In genomic region chr17:21282231-21282630, GRCh38 we compare ENCODE assay signal across 9 cellular contexts. TPM values are rescaled to one million over a fixed set of nuclear protein-coding genes. Genes with fewer than 3 reads are reported as not detected.
A peak's percentile ranks its signal among the peaks of the same experiment; 100 is the strongest.
DNase-seq lines count a peak whose midpoint lies in the region; ATAC-seq and TF ChIP-seq lines count a peak whose summit lies in the region.
"Had no signal": no experiment of that assay in that cellular context is flagged by ENCODE, and none has a peak within 500 bp of the region (broad histone marks: within the 10 kb centered on the region; RNA-seq: fewer than 3 reads in every experiment).

No MANE protein-coding gene starts in this region.

- intact Hi-C loops in IMR-90 (cut with micrococcal nuclease) = loop anchor here (5.0 kb wide), 1 partner anchor 70 kb away; the partner anchor contains the start of gene TMEM11

- peak overlapping the region in 1 of 11 experiments; percentile 21; a peak in 1 of 22 replicates for H3K9ac ChIP-seq in BLaER1 treated with 17β-estradiol and CSF1 and Interleukin-3, amounts not matched to agents 10 nM and 100 nM
- H3K9ac ChIP-seq in IMR-90 (ENCODE audit: low read depth, low read length) = no peak overlapping the region

- dilution Hi-C loops in IMR-90 (cut with HindIII; ENCODE audit: low sequenced_read_pairs, unreplicated experiment) = no loop called here

- CTCF ChIA-PET in IMR-90 (lab: Yijun Ruan, JAX) = interaction anchor here (0.9 kb wide), 1 partner anchor 229 kb away, joined by 3 read pairs; no protein-coding TSS in a partner anchor

- H2BK120ac ChIP-seq in IMR-90 (ENCODE audit: low read depth, low read length) = peak overlapping the region; percentile 99

- BruUV-seq in IMR-90 (replicated peaks; lab: Mats Ljungman, UMichigan) = no TSS peak

- H2AFZ ChIP-seq in IMR-90 (replicated peaks; ENCODE audit: low read length, poor library complexity) = peak overlapping the region; percentile 77

- peaks cover 6 to 47% of the 10 kb centered on the region in 2 experiments; a peak in 3 of 4 replicates for H3K79me1 ChIP-seq in IMR-90 (ENCODE audit: low read depth in 1 of 2, low read length in 2 of 2)

- H4K5ac ChIP-seq in IMR-90 (ENCODE audit: low read depth, low read length) = peak overlapping the region; percentile 59

- no CpG with 5 or more reads among the region's 5 CpGs for WGBS in IMR-90 (ENCODE audit: extremely low coverage in 2 of 2, insufficient read length in 1 of 2), 2 experiments

- peaks cover 50 to 81% (median 65%) of the 10 kb centered on the region in 10 experiments for H3K4me1 ChIP-seq in BLaER1 treated with 17β-estradiol and CSF1 and Interleukin-3, amounts not matched to agents 10 nM and 100 nM
- peaks cover 27% of the 10 kb centered on the region for H3K4me1 ChIP-seq in IMR-90 (ENCODE audit: control insufficient read depth, insufficient read depth, low read length)
- H3K4me1 ChIP-seq in neutrophil (ENCODE audit: control insufficient read depth in 1 of 2, insufficient read depth in 1 of 2, low read depth in 1 of 2, low read length in 1 of 2) = peaks cover 74 to 81% of the 10 kb centered on the region in 2 experiments

- TF ChIP-seq POLR2A in IMR-90 (IDR thresholded peaks at IDR 0.05; ENCODE audit: low read depth, low read length) = no peak

- H3K36me3 Mint-ChIP-seq in endothelial cell (ENCODE audit: low read depth, unreplicated experiment) = peaks cover 6% of the 10 kb centered on the region

- peak overlapping the region; percentile 99 for H2AK5ac ChIP-seq in IMR-90 (ENCODE audit: low read depth, low read length)

- peak overlapping the region in 10 of 11 experiments; percentile 4 to 100 (median 29); a peak in 14 of 22 replicates for H3K4me2 ChIP-seq in BLaER1 treated with 17β-estradiol and CSF1 and Interleukin-3, amounts not matched to agents 10 nM and 100 nM
- peak overlapping the region; percentile 40 for H3K4me2 ChIP-seq in IMR-90 (ENCODE audit: low read depth, low read length)

- peak; percentile 4 for ATAC-seq in IMR-90 (ENCODE audit: low read depth)
- no peak for ATAC-seq in GM19328 (IDR thresholded peaks at IDR 0.05; ENCODE audit: unreplicated experiment)

- peaks cover 16% of the 10 kb centered on the region for H3K27me3 Mint-ChIP-seq in endothelial cell (ENCODE audit: unreplicated experiment)

- H3K4me3 Mint-ChIP-seq in endothelial cell (ENCODE audit: unreplicated experiment) = no peak overlapping the region

- TF ChIP-seq RAD21 in IMR-90 (IDR thresholded peaks at IDR 0.05; ENCODE audit: low read length) = no peak

- H3K36me3 ChIP-seq in BLaER1 treated with 17β-estradiol and CSF1 and Interleukin-3, amounts not matched to agents 10 nM and 100 nM = no peaks in the 10 kb centered on the region; a peak in 1 of 22 replicates
- H3K36me3 ChIP-seq in IMR-90 (ENCODE audit: control insufficient read depth, insufficient read depth, low read length) = no peaks in the 10 kb centered on the region
- no peaks in the 10 kb centered on the region for H3K36me3 ChIP-seq in neutrophil
- no peaks in the 10 kb centered on the region for H3K36me3 ChIP-seq in H7 (replicated peaks; ENCODE audit: control insufficient read depth, insufficient read depth, low read length)

- no peak overlapping the region for H3K27ac ChIP-seq in BLaER1 treated with 17β-estradiol and CSF1 and Interleukin-3, amounts not matched to agents 10 nM and 100 nM
- H3K27ac ChIP-seq in IMR-90 (ENCODE audit: insufficient read depth, low read length) (peak overlapping the region; percentile 82), neutrophil (peak overlapping the region; percentile 100)

- peak overlapping the region; percentile 87; the same call in 2 of the 3 replicates for H2BK15ac ChIP-seq in IMR-90 (ENCODE audit: low read depth, low read length)

- peaks cover 40% of the 10 kb centered on the region for H3K4me1 Mint-ChIP-seq in endothelial cell (ENCODE audit: unreplicated experiment)

- POLR2A ChIA-PET in IMR-90 (lab: Charles Lee; ENCODE audit: unreplicated experiment) = no interaction called here

- H2BK5ac ChIP-seq in IMR-90 (ENCODE audit: low read depth, low read length, poor library complexity, severe bottlenecking) = peak overlapping the region; percentile 95

- peaks cover 19 to 38% (median 26%) of the 10 kb centered on the region in 11 experiments; a peak in 20 of 22 replicates for H4K20me1 ChIP-seq in BLaER1 treated with 17β-estradiol and CSF1 and Interleukin-3, amounts not matched to agents 10 nM and 100 nM
- H4K20me1 ChIP-seq in IMR-90 (ENCODE audit: insufficient read depth, low read length) = peaks cover 24% of the 10 kb centered on the region

- peak overlapping the region; percentile 91 for H4K91ac ChIP-seq in IMR-90 (ENCODE audit: insufficient read depth, low read depth, low read length)

- peak overlapping the region; percentile 89 for H3K14ac ChIP-seq in IMR-90 (replicated peaks; ENCODE audit: low read depth, low read length)

- no peaks in the 10 kb centered on the region for H3K9me3 ChIP-seq in BLaER1 treated with 17β-estradiol and CSF1 and Interleukin-3, amounts not matched to agents 10 nM and 100 nM (replicated peaks in 1 of 11)
- no peaks in the 10 kb centered on the region for H3K9me3 ChIP-seq in IMR-90 (ENCODE audit: control insufficient read depth, insufficient read depth, low read length)
- H3K9me3 ChIP-seq in neutrophil = no peaks in the 10 kb centered on the region

- H3K18ac ChIP-seq in IMR-90 (ENCODE audit: low read depth, low read length) = peak overlapping the region; percentile 70

- H4K8ac ChIP-seq in IMR-90 (ENCODE audit: low read depth in 2 of 2, low read length in 2 of 2) = peak overlapping the region; percentile 49 to 91

- in situ Hi-C loops in IMR-90 (cut with MboI; ENCODE audit: low sequenced_read_pairs) = loop anchor here (5.0 kb wide), 1 partner anchor 230 kb away; no protein-coding TSS in a partner anchor

- peak overlapping the region; percentile 99 for H3K4ac ChIP-seq in IMR-90 (ENCODE audit: low read depth, low read length)

- DNase-seq in IMR-90 (peak; percentile 98), endothelial cell (ENCODE audit: low spot score) (no peak), NCI-H1048 (lab: John Stamatoyannopoulos, UW) (no peak), H7 (no peak), NCI-H1105 (lab: John Stamatoyannopoulos, UW) (no peak)
- DNase-seq: T-helper 9 cell had no signal

- H3K9me1 ChIP-seq in IMR-90 (ENCODE audit: insufficient read depth, low read length) = peaks cover 24% of the 10 kb centered on the region

- peaks cover 9 to 19% (median 15%) of the 10 kb centered on the region in 11 experiments; a peak in 20 of 22 replicates for H3K27me3 ChIP-seq in BLaER1 treated with 17β-estradiol and CSF1 and Interleukin-3, amounts not matched to agents 10 nM and 100 nM
- H3K27me3 ChIP-seq in IMR-90 (ENCODE audit: control insufficient read depth, insufficient read depth, low read length) = no peaks in the 10 kb centered on the region
- H3K27me3 ChIP-seq in neutrophil = no peaks in the 10 kb centered on the region
- peaks cover 8% of the 10 kb centered on the region for H3K27me3 ChIP-seq in H7 (ENCODE audit: control insufficient read depth, insufficient read depth, low read length)

- peak overlapping the region; percentile 99 for H2BK20ac ChIP-seq in IMR-90 (ENCODE audit: low read depth, low read length)

- H3K27ac Mint-ChIP-seq in endothelial cell (ENCODE audit: unreplicated experiment) = peak overlapping the region; percentile 42

- peak overlapping the region; percentile 83; the same call in 1 of the 2 replicates for H3K56ac ChIP-seq in IMR-90 (ENCODE audit: extremely low read depth, insufficient read depth, low read length)

- no peak for TF ChIP-seq CTCF in IMR-90 (conservative IDR thresholded peaks at IDR 0.05; ENCODE audit: low read depth, low read length)
- no peak for TF ChIP-seq CTCF in endothelial cell (IDR thresholded peaks at IDR 0.05; ENCODE audit: unreplicated experiment)
- no peak for TF ChIP-seq CTCF in neutrophil (IDR thresholded peaks at IDR 0.05)

- no peak overlapping the region for H3K4me3 ChIP-seq in BLaER1 treated with 17β-estradiol and CSF1 and Interleukin-3, amounts not matched to agents 10 nM and 100 nM
- H3K4me3 ChIP-seq in IMR-90 (ENCODE audit: insufficient read depth, low read depth, low read length) (no peak overlapping the region), neutrophil (ENCODE audit: low read depth in 1 of 2, low read length in 1 of 2) (peak overlapping the region; percentile 0 to 83), H7 (ENCODE audit: insufficient read depth, low read depth, low read length) (no peak overlapping the region)

- H3K9me3 Mint-ChIP-seq in endothelial cell (ENCODE audit: unreplicated experiment) = no peaks in the 10 kb centered on the region

- peak overlapping the region; percentile 96 for H2AK9ac ChIP-seq in IMR-90 (replicated peaks; ENCODE audit: low read depth, low read length, poor library complexity)

- H3K23ac ChIP-seq in IMR-90 (ENCODE audit: low read depth, low read length) = peak overlapping the region; percentile 97

TF ChIP-seq in IMR-90, 13 proteins besides CTCF, POLR2A, EP300 and RAD21 (continues in another document):
- TF ChIP-seq, protein P1, sequence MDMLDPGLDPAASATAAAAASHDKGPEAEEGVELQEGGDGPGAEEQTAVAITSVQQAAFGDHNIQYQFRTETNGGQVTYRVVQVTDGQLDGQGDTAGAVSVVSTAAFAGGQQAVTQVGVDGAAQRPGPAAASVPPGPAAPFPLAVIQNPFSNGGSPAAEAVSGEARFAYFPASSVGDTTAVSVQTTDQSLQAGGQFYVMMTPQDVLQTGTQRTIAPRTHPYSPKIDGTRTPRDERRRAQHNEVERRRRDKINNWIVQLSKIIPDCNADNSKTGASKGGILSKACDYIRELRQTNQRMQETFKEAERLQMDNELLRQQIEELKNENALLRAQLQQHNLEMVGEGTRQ (IDR thresholded peaks at IDR 0.05; ENCODE audit: low read depth, low read length) = 0 out of 2 replicates have a peak, but pooled peaks have one; percentile 33
- TF ChIP-seq SMC3 (IDR thresholded peaks at IDR 0.05; ENCODE audit: low read depth, low read length) (peak; percentile 5; the same call in 1 of the 2 replicates), MAFK (IDR thresholded peaks at IDR 0.05; ENCODE audit: low read depth, low read length) (no peak), BHLHE40 (IDR thresholded peaks at IDR 0.05; ENCODE audit: low read depth, low read length) (peak; percentile 100), FOS (IDR thresholded peaks at IDR 0.05; ENCODE audit: low read depth, low read length) (peak; percentile 97), MXI1 (IDR thresholded peaks at IDR 0.05; ENCODE audit: borderline replicate concordance, low read depth, low read length) (no peak)

RNA-seq across cellular contexts. Expression of gene MAP2K3, which starts 2.3 kb away (rescaled TPM):
- total RNA-seq in IMR-90 (2012; rRNA removed) (23.5 and 25.0 TPM in 2 replicates), endothelial cell (ENCODE audit: unreplicated experiment) (65.8 TPM)
- 72.6 and 82.2 TPM in 2 replicates for polyA plus RNA-seq in IMR-90 (2012; rRNA removed)
- polyA plus RNA-seq in IMR-90 (2012; cell fraction: cytosol; rRNA removed) = 80.0 and 96.7 TPM in 2 replicates
- 106 and 189 TPM in 2 replicates for polyA plus RNA-seq in IMR-90 (2012; cell fraction: nucleus; rRNA removed; ENCODE audit: low replicate concordance)
- total RNA-seq in H7 (2014; rRNA removed; shearing (Covaris generic)) = 26.1 and 27.5 TPM in 2 replicates

RNA-seq across cellular contexts. Expression of gene NATD1, which starts 29.0 kb away (rescaled TPM):
- total RNA-seq in IMR-90 (2012; rRNA removed) = 0.56 and 0.90 TPM in 2 replicates
- 4.1 and 4.3 TPM in 2 replicates for polyA plus RNA-seq in IMR-90 (2012; rRNA removed)
- polyA plus RNA-seq in IMR-90 (2012; cell fraction: cytosol; rRNA removed) = 2.2 and 5.3 TPM in 2 replicates
- polyA plus RNA-seq in IMR-90 (2012; cell fraction: nucleus; rRNA removed; ENCODE audit: low replicate concordance) = 4.7 and 7.3 TPM in 2 replicates
- total RNA-seq in endothelial cell (ENCODE audit: unreplicated experiment) = 30.3 TPM
- 12.3 and 12.9 TPM in 2 replicates for total RNA-seq in H7 (2014; rRNA removed; shearing (Covaris generic))

Comparison
In these comparisons a context has a peak if more than half of its experiments do, and no peak if none do; other contexts are left out.
1. H3K27ac ChIP-seq: peak in IMR-90 (single experiment) and neutrophil (single experiment); none in BLaER1 treated with 17β-estradiol and CSF1 and Interleukin-3, amounts not matched to agents 10 nM and 100 nM (0 of 11).
2. H3K4me3 ChIP-seq: peak in neutrophil (2 of 2); none in BLaER1 treated with 17β-estradiol and CSF1 and Interleukin-3, amounts not matched to agents 10 nM and 100 nM (0 of 10), IMR-90 (single experiment) and H7 (single experiment).